In the genomic region with DNA sequence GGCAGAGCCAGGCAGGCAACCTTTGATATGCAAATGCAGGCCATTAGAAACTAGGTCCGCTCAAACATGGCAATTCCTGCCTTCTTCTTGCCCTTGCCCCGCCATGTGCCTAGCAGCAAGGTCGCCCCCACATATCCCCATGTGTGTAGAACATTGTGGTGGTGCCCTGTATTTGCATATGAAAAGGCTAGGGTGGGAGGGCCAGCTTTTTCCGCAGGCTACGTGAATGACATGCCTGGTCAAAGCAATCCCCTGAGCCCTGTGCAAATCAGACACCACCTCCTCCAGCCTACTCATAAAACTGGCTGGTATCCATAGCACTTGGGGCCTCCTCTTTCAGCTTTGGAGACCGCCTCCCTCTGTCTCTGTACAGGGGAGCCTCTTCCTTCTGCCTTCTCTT, we compare ENCODE assay signal across 30 cellular contexts. TPM values are rescaled to one million over a fixed set of nuclear protein-coding genes. Genes with fewer than 3 reads are reported as not detected.
DNase-seq lines count a peak whose midpoint lies in the region; ATAC-seq and TF ChIP-seq lines count a peak whose summit lies in the region.
"Had no signal": no experiment of that assay in that cellular context is flagged by ENCODE, and none has a peak within 500 bp of the region (broad histone marks: within the 10 kb centered on the region; RNA-seq: fewer than 3 reads in every experiment).

No MANE protein-coding gene starts in this region.

- in situ Hi-C loops in brain microvascular endothelial cell (cut with HindIII; ENCODE audit: low pct_ligation_motif_present, low sequenced_read_pairs) (no loop called here), G401 (cut with HindIII; ENCODE audit: low sequenced_read_pairs) (no loop called here)

- no peak overlapping the region for H3K27ac ChIP-seq in brain microvascular endothelial cell
- H3K27ac ChIP-seq: KMS-11, RWPE1, stomach, thyroid gland, vagina had no signal

- ATAC-seq in esophagus mucosa (peak; percentile 61), HG03457 (IDR thresholded peaks at IDR 0.05; ENCODE audit: unreplicated experiment) (no peak)
- ATAC-seq: activated CD4-positive, CD25-positive, alpha-beta regulatory T cell treated with anti-CD3 and anti-CD28 coated beads, Interleukin-2, amount 50 U/mL, for 24 hours; activated T-helper 17 cell treated with anti-CD3 and anti-CD28 coated beads, Interleukin-2, amount 50 U/mL, for 72 hours; CD8-positive, alpha-beta T cell had no signal

- H3K9me3 ChIP-seq in NT2/D1 (ENCODE audit: insufficient read depth, low read length), result no peaks in the 10 kb centered on the region
- H3K9me3 ChIP-seq: stomach, thyroid gland, vagina had no signal

- H3K27me3 ChIP-seq in NT2/D1 (ENCODE audit: insufficient read depth, insufficient read length) (no peaks in the 10 kb centered on the region), brain microvascular endothelial cell (replicated peaks) (no peaks in the 10 kb centered on the region)
- H3K27me3 ChIP-seq: stomach, thyroid gland, vagina had no signal

- H3K36me3 ChIP-seq in NT2/D1 (ENCODE audit: insufficient read depth, insufficient read length, low read length) (no peaks in the 10 kb centered on the region), brain microvascular endothelial cell (replicated peaks) (no peaks in the 10 kb centered on the region)
- H3K36me3 ChIP-seq: stomach, thyroid gland, vagina had no signal

- peaks cover 6% of the 10 kb centered on the region for H3K4me1 ChIP-seq in NT2/D1 (ENCODE audit: insufficient read depth, insufficient read length)
- H3K4me1 ChIP-seq: vagina had no signal

- H3K9ac ChIP-seq in NT2/D1 (ENCODE audit: insufficient read length, low read depth), result no peak overlapping the region
- H3K9ac ChIP-seq: KMS-11 had no signal

- no peak overlapping the region for H3K4me3 ChIP-seq in NT2/D1 (ENCODE audit: insufficient read length, low read depth)
- H3K4me3 ChIP-seq in brain microvascular endothelial cell (ENCODE audit: low read depth, low read length), result no peak overlapping the region
- H3K4me3 ChIP-seq: stomach, thyroid gland, vagina had no signal

- TF ChIP-seq CTCF in brain microvascular endothelial cell (IDR thresholded peaks at IDR 0.05; ENCODE audit: low read depth, low read length, missing control alignments), result no peak

- peak; percentile 5 for DNase-seq in NCI-H146 (lab: John Stamatoyannopoulos, UW)
- DNase-seq in NCI-H146 treated with DMSO at 0.1 percent for 48 hours (lab: John Stamatoyannopoulos, UW; ENCODE audit: unreplicated experiment), result no peak
- DNase-seq in NT2/D1 (ENCODE audit: low read depth, low spot score), result peak; percentile 15
- DNase-seq in brain microvascular endothelial cell, result no peak
- no peak for DNase-seq in stimulated activated CD4-positive, alpha-beta T cell treated with anti-CD3 and anti-CD28 coated beads, Interleukin-4, amount 100 ng/mL, for 1 hour
- DNase-seq in G401 (ENCODE audit: low spot score), result no peak
- DNase-seq: activated CD4-positive, alpha-beta memory T cell treated with anti-CD3 and anti-CD28 coated beads for 36 hours; activated CD8-positive, alpha-beta memory T cell treated with anti-CD3 and anti-CD28 coated beads, Interleukin-2, amount 50 U/mL, for 48 hours; CD8-positive, alpha-beta T cell; central memory CD4-positive, alpha-beta T cell; HCEC 1CT; hypothalamus; naive B cell; NCI-H1694; NCI-H774; stimulated activated CD8-positive, alpha-beta memory T cell treated with anti-CD3 and anti-CD28 coated beads, Interleukin-4, amount 100 ng/mL, for 48 hours; stomach; thyroid gland had no signal

RNA-seq across cellular contexts. Expression of gene GSTA2, which starts 31.6 kb away (rescaled TPM):
- total RNA-seq in esophagus mucosa, result not detected
- total RNA-seq in G401 (2014; rRNA removed; shearing (Covaris generic)), result not detected in 2 replicates
- total RNA-seq: A172; activated CD4-positive, alpha-beta memory T cell treated with anti-CD3 and anti-CD28 coated beads for 36 hours; activated T-helper 17 cell treated with anti-CD3 and anti-CD28 coated beads, Interleukin-2, amount 50 U/mL, for 72 hours; CD8-positive, alpha-beta T cell; fibroblast of lung; mesothelial cell of epicardium; osteoblast; T-helper 1 cell treated with Interleukin-12 subunit alpha and Interleukin-12 subunit beta and Interleukin-4 antibody, amounts not matched to agents 30 ng/mL and 1 ng/mL, for 36 hours; vagina had no signal

Comparison
In these comparisons a context has a peak if more than half of its experiments do, and no peak if none do; other contexts are left out.
1. DNase-seq: peak in NCI-H146 (single experiment) and NT2/D1 (single experiment); none in NCI-H146 treated with DMSO at 0.1 percent for 48 hours (single experiment), brain microvascular endothelial cell (single experiment), stimulated activated CD4-positive, alpha-beta T cell treated with anti-CD3 and anti-CD28 coated beads, Interleukin-4, amount 100 ng/mL, for 1 hour (single experiment) and G401 (single experiment).